In genomic region chr16:8678068-8678927, GRCh38 we compare ENCODE assay signal across 1 cellular context.
TF ChIP-seq lines count a peak whose summit lies in the region.

No MANE protein-coding gene starts in this region.

TF ChIP-seq in HepG2, 621 proteins besides CTCF, POLR2A, EP300 and RAD21 (continued from another document and continues in another):
- TF ChIP-seq ZSCAN5A (CRISPR knock-in tag; IDR thresholded peaks at IDR 0.05; ENCODE audit: borderline replicate concordance) (no peak; the same call in 1 of the 2 replicates), BRF2 (CRISPR knock-in tag; IDR thresholded peaks at IDR 0.05) (no peak), REPIN1 (CRISPR knock-in tag; IDR thresholded peaks at IDR 0.05; ENCODE audit: borderline replicate concordance, low read depth) (peak; percentile 58; the same call in 1 of the 2 replicates), THAP9 (CRISPR knock-in tag; IDR thresholded peaks at IDR 0.05; ENCODE audit: borderline replicate concordance) (no peak), FOXA3 (CRISPR knock-in tag; IDR thresholded peaks at IDR 0.05) (peak; percentile 91), ZFP41 (CRISPR knock-in tag; IDR thresholded peaks at IDR 0.05; ENCODE audit: borderline replicate concordance) (no peak), NR2C2 (CRISPR knock-in tag; IDR thresholded peaks at IDR 0.05; ENCODE audit: borderline replicate concordance) (peak; percentile 78; the same call in 1 of the 2 replicates), PAWR (CRISPR knock-in tag; IDR thresholded peaks at IDR 0.05; ENCODE audit: borderline replicate concordance) (no peak), ZNF589 (CRISPR knock-in tag; conservative IDR thresholded peaks at IDR 0.05) (no peak), SP2 (CRISPR knock-in tag; IDR thresholded peaks at IDR 0.05) (no peak), GLMP (CRISPR knock-in tag; IDR thresholded peaks at IDR 0.05; ENCODE audit: borderline replicate concordance) (no peak), LCORL (IDR thresholded peaks at IDR 0.05) (0 out of 2 replicates have a peak, but pooled peaks have one; percentile 28), LCORL (CRISPR knock-in tag; IDR thresholded peaks at IDR 0.05) (0 out of 2 replicates have a peak, but pooled peaks have one; percentile 36), ZNF883 (CRISPR knock-in tag; IDR thresholded peaks at IDR 0.05; ENCODE audit: not compliant biosample characterization) (no peak), GATA4 (IDR thresholded peaks at IDR 0.05; ENCODE audit: borderline replicate concordance, low read depth) (peak; percentile 77; the same call in 1 of the 2 replicates), E2F1 (CRISPR knock-in tag; IDR thresholded peaks at IDR 0.05) (no peak; the same call in 1 of the 2 replicates), ZSCAN22 (CRISPR knock-in tag; IDR thresholded peaks at IDR 0.05) (0 out of 2 replicates have a peak, but pooled peaks have one; percentile 24), HNRNPL (IDR thresholded peaks at IDR 0.05; ENCODE audit: low read depth, low read length) (no peak), ZNF263 (CRISPR knock-in tag; IDR thresholded peaks at IDR 0.05) (no peak), GTF3A (CRISPR knock-in tag; conservative IDR thresholded peaks at IDR 0.05) (no peak), ZNF775 (CRISPR knock-in tag; IDR thresholded peaks at IDR 0.05; ENCODE audit: borderline replicate concordance) (no peak), JUND (CRISPR knock-in tag; IDR thresholded peaks at IDR 0.05) (no peak), NPAS2 (CRISPR knock-in tag; IDR thresholded peaks at IDR 0.05; ENCODE audit: borderline replicate concordance) (no peak), MED13 (CRISPR knock-in tag; IDR thresholded peaks at IDR 0.05) (peak; percentile 88), RBM39 (IDR thresholded peaks at IDR 0.05; ENCODE audit: low read depth, low read length, poor library complexity, severe bottlenecking) (no peak), ATF4 (CRISPR knock-in tag; IDR thresholded peaks at IDR 0.05) (peak in 1 of 2 experiments; percentile 88; a peak in 3 of 4 replicates), ZNF12 (CRISPR knock-in tag; IDR thresholded peaks at IDR 0.05) (peak; percentile 91), THAP7 (CRISPR knock-in tag; IDR thresholded peaks at IDR 0.05) (no peak), SOX13 (IDR thresholded peaks at IDR 0.05) (no peak; the same call in 1 of the 2 replicates), SOX13 (CRISPR knock-in tag; conservative IDR thresholded peaks at IDR 0.05 in 1 of 2, IDR thresholded peaks at IDR 0.05 in 1 of 2) (peak in 1 of 2 experiments; percentile 89; a peak in 2 of 4 replicates), ZNF558 (CRISPR knock-in tag; IDR thresholded peaks at IDR 0.05; ENCODE audit: borderline replicate concordance) (no peak), PHF8 (CRISPR knock-in tag; IDR thresholded peaks at IDR 0.05) (peak; percentile 45), NCOA1 (CRISPR knock-in tag; IDR thresholded peaks at IDR 0.05) (0 out of 2 replicates have a peak, but pooled peaks have one; percentile 57), YEATS2 (CRISPR knock-in tag; IDR thresholded peaks at IDR 0.05; ENCODE audit: borderline replicate concordance) (peak; percentile 62; the same call in 1 of the 2 replicates), TEAD2 (CRISPR knock-in tag; IDR thresholded peaks at IDR 0.05) (no peak), ZNF143 (CRISPR knock-in tag; IDR thresholded peaks at IDR 0.05) (no peak), ZBTB43 (CRISPR knock-in tag; conservative IDR thresholded peaks at IDR 0.05) (peak; percentile 99), DNMT3B (CRISPR knock-in tag; conservative IDR thresholded peaks at IDR 0.05) (peak; percentile 74; the same call in 1 of the 2 replicates), ATAD3A (CRISPR knock-in tag; IDR thresholded peaks at IDR 0.05) (no peak), ETV6 (CRISPR knock-in tag; conservative IDR thresholded peaks at IDR 0.05) (no peak), SRSF1 (optimal IDR thresholded peaks at IDR 0.05; ENCODE audit: low read depth, low read length) (no peak), RERE (CRISPR knock-in tag; IDR thresholded peaks at IDR 0.05; ENCODE audit: low read depth) (peak; percentile 52; the same call in 1 of the 2 replicates), ZBTB49 (CRISPR knock-in tag; IDR thresholded peaks at IDR 0.05; ENCODE audit: borderline replicate concordance) (no peak; the same call in 1 of the 2 replicates), ZNF530 (CRISPR knock-in tag; IDR thresholded peaks at IDR 0.05; ENCODE audit: low read depth) (no peak), AHR (CRISPR knock-in tag; IDR thresholded peaks at IDR 0.05) (no peak)
